9 cellular contexts compared by ENCODE assay signal in the genomic region with DNA sequence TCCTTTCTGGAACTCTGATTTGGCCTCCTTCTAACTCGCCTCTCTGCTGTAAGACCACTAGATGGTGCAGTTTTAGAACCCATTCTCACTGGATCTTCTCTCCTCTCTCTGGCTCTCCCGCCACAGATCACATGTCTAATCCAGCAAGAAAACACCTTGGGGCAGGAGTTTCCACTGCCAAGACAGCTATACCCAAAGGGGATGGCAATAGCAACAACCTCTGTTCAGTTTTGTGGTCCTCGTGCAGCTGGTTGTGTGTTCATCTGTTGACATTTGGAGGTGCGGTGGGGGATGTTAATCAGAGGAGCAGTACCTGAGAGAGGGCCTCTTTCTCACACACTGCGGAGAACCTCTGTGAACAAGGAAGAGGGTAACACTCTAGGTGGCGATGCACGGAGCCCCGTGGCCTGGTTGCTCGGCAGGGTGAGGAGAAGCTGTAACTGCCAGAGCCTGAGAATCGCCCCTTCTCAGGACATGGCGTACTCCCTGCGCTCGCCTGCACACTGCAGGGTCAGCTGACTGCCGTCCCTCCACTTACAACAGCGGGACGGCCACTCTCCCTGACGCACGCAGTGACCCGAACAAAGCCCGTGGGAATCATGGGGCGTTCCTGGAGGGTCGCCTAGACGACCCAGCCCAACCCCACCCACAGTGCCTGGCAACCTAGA. TPM values are rescaled to one million over a fixed set of nuclear protein-coding genes. Genes with fewer than 3 reads are reported as not detected.
DNase-seq lines count a peak whose midpoint lies in the region; ATAC-seq and TF ChIP-seq lines count a peak whose summit lies in the region.
"Had no signal": no experiment of that assay in that cellular context is flagged by ENCODE, and none has a peak within 500 bp of the region (broad histone marks: within the 10 kb centered on the region; RNA-seq: fewer than 3 reads in every experiment).

A gene (plus strand): TSS at position 666 of the 668 bp plus-strand sequence. CDS start 25 bp downstream, outside the sequence.

- H3K27me3 Mint-ChIP-seq in activated T-cell treated with anti-CD3 and anti-CD28 coated beads, Interleukin-2, amount 50 U/mL, for 72 hours (ENCODE audit: low read depth) = no peaks in the 10 kb centered on the region
- H3K27me3 Mint-ChIP-seq: stimulated activated naive CD8-positive, alpha-beta T cell treated with anti-CD3 and anti-CD28 coated beads, Interleukin-15, Interleukin-2, amounts not matched to agents 100 ng/mL and 50 ng/mL, for 24 hours had no signal

- H3K4me1 ChIP-seq in HCT116 (ENCODE audit: control insufficient read depth in 1 of 2, insufficient read depth in 2 of 2, low read length in 2 of 2) = no peaks in the 10 kb centered on the region

- H3K4me2 ChIP-seq in HCT116 (ENCODE audit: low read length) = no peak within 1 kb of the TSS

- ATAC-seq in HCT116 = peak; percentile 98
- peak; percentile 49 to 67 for ATAC-seq in activated T-cell treated with anti-CD3 and anti-CD28 coated beads, Interleukin-2, amount 50 U/mL, for 72 hours (replicated peaks in 1 of 2)

- peak; percentile 53; the same call in 1 of the 2 replicates for TF ChIP-seq RAD21 in HCT116 (IDR thresholded peaks at IDR 0.05; ENCODE audit: low read depth)

- H3K79me2 ChIP-seq in HCT116 (ENCODE audit: insufficient read depth, low read length) = no peaks in the 10 kb centered on the region

- H3K9me2 ChIP-seq in HCT116 (ENCODE audit: insufficient read depth) = no peaks in the 10 kb centered on the region

- H3K4me3 ChIP-seq in HCT116 (replicated peaks in 1 of 2; ENCODE audit: low read depth in 1 of 2, low read length in 2 of 2) = no peak within 1 kb of the TSS

- H3K27ac Mint-ChIP-seq in activated T-cell treated with anti-CD3 and anti-CD28 coated beads, Interleukin-2, amount 50 U/mL, for 72 hours = no peak within 1 kb of the TSS
- H3K27ac Mint-ChIP-seq: stimulated activated naive CD8-positive, alpha-beta T cell treated with anti-CD3 and anti-CD28 coated beads, Interleukin-15, Interleukin-2, amounts not matched to agents 100 ng/mL and 50 ng/mL, for 24 hours had no signal

- no peaks in the 10 kb centered on the region for H3K27me3 ChIP-seq in HCT116 (ENCODE audit: insufficient read depth, low read length)

- H3K36me3 ChIP-seq in HCT116 (ENCODE audit: control insufficient read depth in 1 of 2, insufficient read depth in 2 of 2, low read length in 2 of 2) = no peaks in the 10 kb centered on the region

- TF ChIP-seq CTCF in 22Rv1 (IDR thresholded peaks at IDR 0.05) (peak; percentile 75), HCT116 (IDR thresholded peaks at IDR 0.05 in 2 of 3, conservative IDR thresholded peaks at IDR 0.05 in 1 of 3; ENCODE audit: borderline replicate concordance in 1 of 3, insufficient read depth in 1 of 3, low read depth in 2 of 3, low read length in 2 of 3) (peak; percentile 38 to 71 (median 68); a peak in 5 of 6 replicates)

- no TSS peak for BruUV-seq in HCT116 (replicated peaks; lab: Mats Ljungman, UMichigan)

- H3K4me1 Mint-ChIP-seq in activated T-cell treated with anti-CD3 and anti-CD28 coated beads, Interleukin-2, amount 50 U/mL, for 72 hours (ENCODE audit: low read depth) = peaks cover 7% of the 10 kb centered on the region

- POLR2A ChIA-PET in HCT116 (lab: Charles Lee) = interaction anchor here (1.9 kb wide), 1 partner anchor 95 kb away, joined by 4 read pairs; a partner anchor contains a TSS

- DNase-seq in EH (ENCODE audit: low read depth) (peak; percentile 68), HCT116 (ENCODE audit: low read depth, low spot score) (peak; percentile 10), NCI-H1694 treated with DMSO at 0.1 percent for 48 hours (lab: John Stamatoyannopoulos, UW) (peak; percentile 12), iPS DF 4.7 (ENCODE audit: extremely low read depth, low spot score) (peak; percentile 53), stromal cell of bone marrow (ENCODE audit: low read depth) (peak; percentile 33), NOMO-1 treated with dmso at 0.1 percent for 144 hours (lab: John Stamatoyannopoulos, UW; ENCODE audit: unreplicated experiment) (no peak)
- DNase-seq in activated T-cell treated with anti-CD3 and anti-CD28 coated beads, Interleukin-2, amount 50 U/mL, for 72 hours = peak in 1 of 2 donors; percentile 7

- no peaks in the 10 kb centered on the region for H3K9me3 ChIP-seq in HCT116 (ENCODE audit: control insufficient read depth in 1 of 2, insufficient read depth in 1 of 2, low read depth in 1 of 2, low read length in 2 of 2)

- CTCF ChIA-PET in HCT116 (lab: Charles Lee) = interaction anchor here (2.1 kb wide), 1 partner anchor 95 kb away, joined by 6 read pairs; a partner anchor contains a TSS

- peak within 1 kb of the TSS; percentile 83 for H2AFZ ChIP-seq in HCT116 (ENCODE audit: low read depth, low read length, poor library complexity, severe bottlenecking)

- intact Hi-C loops in HCT116 (cut with micrococcal nuclease) = loop anchor here (1.0 kb wide), 2 partner anchors 96 to 536 kb away; no protein-coding TSS in a partner anchor

- H3K36me3 Mint-ChIP-seq in activated T-cell treated with anti-CD3 and anti-CD28 coated beads, Interleukin-2, amount 50 U/mL, for 72 hours (ENCODE audit: insufficient read depth in 2 of 2) = no peaks in the 10 kb centered on the region

- no peak for TF ChIP-seq POLR2A in HCT116 (IDR thresholded peaks at IDR 0.05; ENCODE audit: borderline replicate concordance, extremely low read depth, insufficient read depth, insufficient read length)

- no peak within 1 kb of the TSS for H3K27ac ChIP-seq in 22Rv1
- no peak within 1 kb of the TSS for H3K27ac ChIP-seq in HCT116 (ENCODE audit: low read depth, low read length)

- RAD21 ChIA-PET in HCT116 (lab: Charles Lee; ENCODE audit: low non-redundant PET in 1 of 2, low total read pairs in 2 of 2, uncharacterized antibody in 2 of 2, unreplicated experiment in 2 of 2) = interaction anchor here in 1 of 2 experiments (1.0 kb wide), 1 partner anchor 96 kb away, joined by 3 read pairs; no protein-coding TSS in a partner anchor

- H3K9me3 Mint-ChIP-seq in activated T-cell treated with anti-CD3 and anti-CD28 coated beads, Interleukin-2, amount 50 U/mL, for 72 hours = no peaks in the 10 kb centered on the region
- H3K9me3 Mint-ChIP-seq: stimulated activated naive CD8-positive, alpha-beta T cell treated with anti-CD3 and anti-CD28 coated beads, Interleukin-15, Interleukin-2, amounts not matched to agents 100 ng/mL and 50 ng/mL, for 24 hours had no signal

- H3K9ac ChIP-seq in HCT116 (ENCODE audit: low read length) = no peak within 1 kb of the TSS

- no peaks in the 10 kb centered on the region for H4K20me1 ChIP-seq in HCT116 (ENCODE audit: insufficient read depth)

- no peak within 1 kb of the TSS for H3K4me3 Mint-ChIP-seq in activated T-cell treated with anti-CD3 and anti-CD28 coated beads, Interleukin-2, amount 50 U/mL, for 72 hours
- H3K4me3 Mint-ChIP-seq: stimulated activated naive CD8-positive, alpha-beta T cell treated with anti-CD3 and anti-CD28 coated beads, Interleukin-15, Interleukin-2, amounts not matched to agents 100 ng/mL and 50 ng/mL, for 24 hours had no signal

TF ChIP-seq in HCT116, 20 proteins besides CTCF, POLR2A, EP300 and RAD21:
- TF ChIP-seq ZFX (IDR thresholded peaks at IDR 0.05) = no peak
- TF ChIP-seq ELF1 (IDR thresholded peaks at IDR 0.05; ENCODE audit: borderline replicate concordance, low read depth) = no peak
- TF ChIP-seq, protein P1, sequence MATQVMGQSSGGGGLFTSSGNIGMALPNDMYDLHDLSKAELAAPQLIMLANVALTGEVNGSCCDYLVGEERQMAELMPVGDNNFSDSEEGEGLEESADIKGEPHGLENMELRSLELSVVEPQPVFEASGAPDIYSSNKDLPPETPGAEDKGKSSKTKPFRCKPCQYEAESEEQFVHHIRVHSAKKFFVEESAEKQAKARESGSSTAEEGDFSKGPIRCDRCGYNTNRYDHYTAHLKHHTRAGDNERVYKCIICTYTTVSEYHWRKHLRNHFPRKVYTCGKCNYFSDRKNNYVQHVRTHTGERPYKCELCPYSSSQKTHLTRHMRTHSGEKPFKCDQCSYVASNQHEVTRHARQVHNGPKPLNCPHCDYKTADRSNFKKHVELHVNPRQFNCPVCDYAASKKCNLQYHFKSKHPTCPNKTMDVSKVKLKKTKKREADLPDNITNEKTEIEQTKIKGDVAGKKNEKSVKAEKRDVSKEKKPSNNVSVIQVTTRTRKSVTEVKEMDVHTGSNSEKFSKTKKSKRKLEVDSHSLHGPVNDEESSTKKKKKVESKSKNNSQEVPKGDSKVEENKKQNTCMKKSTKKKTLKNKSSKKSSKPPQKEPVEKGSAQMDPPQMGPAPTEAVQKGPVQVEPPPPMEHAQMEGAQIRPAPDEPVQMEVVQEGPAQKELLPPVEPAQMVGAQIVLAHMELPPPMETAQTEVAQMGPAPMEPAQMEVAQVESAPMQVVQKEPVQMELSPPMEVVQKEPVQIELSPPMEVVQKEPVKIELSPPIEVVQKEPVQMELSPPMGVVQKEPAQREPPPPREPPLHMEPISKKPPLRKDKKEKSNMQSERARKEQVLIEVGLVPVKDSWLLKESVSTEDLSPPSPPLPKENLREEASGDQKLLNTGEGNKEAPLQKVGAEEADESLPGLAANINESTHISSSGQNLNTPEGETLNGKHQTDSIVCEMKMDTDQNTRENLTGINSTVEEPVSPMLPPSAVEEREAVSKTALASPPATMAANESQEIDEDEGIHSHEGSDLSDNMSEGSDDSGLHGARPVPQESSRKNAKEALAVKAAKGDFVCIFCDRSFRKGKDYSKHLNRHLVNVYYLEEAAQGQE (IDR thresholded peaks at IDR 0.05; ENCODE audit: low read depth) = no peak
- no peak for TF ChIP-seq FOSL1 (IDR thresholded peaks at IDR 0.05; ENCODE audit: low read depth)
- TF ChIP-seq, protein P2, sequence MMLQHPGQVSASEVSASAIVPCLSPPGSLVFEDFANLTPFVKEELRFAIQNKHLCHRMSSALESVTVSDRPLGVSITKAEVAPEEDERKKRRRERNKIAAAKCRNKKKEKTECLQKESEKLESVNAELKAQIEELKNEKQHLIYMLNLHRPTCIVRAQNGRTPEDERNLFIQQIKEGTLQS (IDR thresholded peaks at IDR 0.05) = no peak
- TF ChIP-seq EZH2 (IDR thresholded peaks at IDR 0.05) = no peak
- TF ChIP-seq CEBPB (IDR thresholded peaks at IDR 0.05; ENCODE audit: low read depth) = no peak
- no peak for TF ChIP-seq SP1 (IDR thresholded peaks at IDR 0.05; ENCODE audit: low read depth)

RNA-seq across cellular contexts. Expression of the gene that starts here (rescaled TPM):
- not detected for total RNA-seq in HCT116 (2021; ENCODE audit: unreplicated experiment)
- not detected in 2 replicates for polyA plus RNA-seq in HCT116 (2012)
- not detected for total RNA-seq in activated T-cell treated with anti-CD3 and anti-CD28 coated beads, Interleukin-2, amount 50 U/mL, for 72 hours

Comparison
In these comparisons a context has a peak if more than half of its experiments do, and no peak if none do; other contexts are left out.
1. Peak in DNase-seq and ATAC-seq in HCT116; RNA of the gene not detected or under 1 TPM.
2. Peak in ATAC-seq in activated T-cell treated with anti-CD3 and anti-CD28 coated beads, Interleukin-2, amount 50 U/mL, for 72 hours; RNA of the gene not detected or under 1 TPM.